Comparison of ENCODE assay signal across 9 cellular contexts in genomic region chr1:10779201-10779600, GRCh38. TPM values are rescaled to one million over a fixed set of nuclear protein-coding genes. Genes with fewer than 3 reads are reported as not detected.
DNase-seq lines count a peak whose midpoint lies in the region; ATAC-seq and TF ChIP-seq lines count a peak whose summit lies in the region.
"Had no signal": no experiment of that assay in that cellular context is flagged by ENCODE, and none has a peak within 500 bp of the region (broad histone marks: within the 10 kb centered on the region; RNA-seq: fewer than 3 reads in every experiment).

No MANE protein-coding gene starts in this region.

- H3K27me3 Mint-ChIP-seq in chondrocyte (ENCODE audit: low read depth) (peaks cover 25% of the 10 kb centered on the region), T-cell (peaks cover 4 to 5% of the 10 kb centered on the region in 2 donors)

- no peak overlapping the region for H3K4me3 Mint-ChIP-seq in chondrocyte (ENCODE audit: unreplicated experiment)
- H3K4me3 Mint-ChIP-seq in T-cell = no peak overlapping the region

- peak; percentile 92 for DNase-seq in HT-29 (ENCODE audit: low spot score)
- peak; percentile 90 for DNase-seq in NCI-H2171 treated with DMSO at 0.1 percent for 48 hours (lab: John Stamatoyannopoulos, UW)
- DNase-seq in chondrocyte (ENCODE audit: low spot score) = peak; percentile 56
- DNase-seq in effector CD4-positive, alpha-beta T cell = no peak
- no peak for DNase-seq in NOMO-1 treated with dmso at 0.1 percent for 144 hours (lab: John Stamatoyannopoulos, UW; ENCODE audit: unreplicated experiment)
- no peak for DNase-seq in T-cell

- H3K36me3 Mint-ChIP-seq in chondrocyte (ENCODE audit: low read depth) (no peaks in the 10 kb centered on the region), T-cell (no peaks in the 10 kb centered on the region)

- H3K27ac Mint-ChIP-seq in chondrocyte (ENCODE audit: unreplicated experiment) = no peak overlapping the region
- H3K27ac Mint-ChIP-seq in T-cell = no peak overlapping the region

- no peak for ATAC-seq in GM21825 (IDR thresholded peaks at IDR 0.05; ENCODE audit: unreplicated experiment)
- ATAC-seq in T-cell (replicated peaks in 1 of 4) = no peak

- POLR2A ChIA-PET in T-cell (lab: Charles Lee) = interaction anchor here in 1 of 2 donors (0.6 kb wide), 1 partner anchor 251 kb away, joined by 3 read pairs; no protein-coding TSS in a partner anchor

- H3K9me3 Mint-ChIP-seq in chondrocyte (ENCODE audit: low read depth) (no peaks in the 10 kb centered on the region), T-cell (no peaks in the 10 kb centered on the region)

- H3K27ac ChIP-seq in skin epidermis = peak overlapping the region in 20 of 21 experiments; percentile 40 to 93 (median 76)
- H3K27ac ChIP-seq: KMS-11 had no signal

- H3K4me1 Mint-ChIP-seq in chondrocyte (ENCODE audit: low read depth) = no peaks in the 10 kb centered on the region
- no peaks in the 10 kb centered on the region for H3K4me1 Mint-ChIP-seq in T-cell

- no peak for TF ChIP-seq CTCF in chondrocyte (IDR thresholded peaks at IDR 0.05)

- CTCF ChIA-PET in T-cell (lab: Charles Lee) = interaction anchor here (0.6 kb wide), 2 partner anchors 12 to 732 kb away, joined by 3 read pairs; no protein-coding TSS in a partner anchor

- H3K4me3 ChIP-seq in skin epidermis = no peak overlapping the region

RNA-seq across cellular contexts. Expression of gene CASZ1, which starts 17.2 kb away (rescaled TPM):
- total RNA-seq in HT-29 (2014; rRNA removed; shearing (Covaris generic)) = 28.6 and 39.0 TPM in 2 replicates
- total RNA-seq in chondrocyte (1.9 to 4.1 TPM (median 3.4 TPM) in 3 replicates), T-cell (10 to 100 TPM; 12.9 to 23.0 (median 14.3) TPM)

Comparison
In these comparisons a context has a peak if more than half of its experiments do, and no peak if none do; other contexts are left out.
1. DNase-seq: peak in HT-29 (single experiment), NCI-H2171 treated with DMSO at 0.1 percent for 48 hours (single experiment) and chondrocyte (single experiment); none in effector CD4-positive, alpha-beta T cell (single experiment), NOMO-1 treated with dmso at 0.1 percent for 144 hours (single experiment) and T-cell (0 of 34).